1 cellular context compared by ENCODE assay signal in genomic region chr9:3968891-3969290, GRCh38.
TF ChIP-seq lines count a peak whose summit lies in the region.

No MANE protein-coding gene starts in this region.

TF ChIP-seq in SK-N-SH, 30 proteins besides CTCF, POLR2A, EP300 and RAD21 (continued from another document):
- TF ChIP-seq, protein P1, sequence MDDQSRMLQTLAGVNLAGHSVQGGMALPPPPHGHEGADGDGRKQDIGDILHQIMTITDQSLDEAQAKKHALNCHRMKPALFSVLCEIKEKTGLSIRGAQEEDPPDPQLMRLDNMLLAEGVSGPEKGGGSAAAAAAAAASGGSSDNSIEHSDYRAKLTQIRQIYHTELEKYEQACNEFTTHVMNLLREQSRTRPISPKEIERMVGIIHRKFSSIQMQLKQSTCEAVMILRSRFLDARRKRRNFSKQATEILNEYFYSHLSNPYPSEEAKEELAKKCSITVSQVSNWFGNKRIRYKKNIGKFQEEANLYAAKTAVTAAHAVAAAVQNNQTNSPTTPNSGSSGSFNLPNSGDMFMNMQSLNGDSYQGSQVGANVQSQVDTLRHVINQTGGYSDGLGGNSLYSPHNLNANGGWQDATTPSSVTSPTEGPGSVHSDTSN (IDR thresholded peaks at IDR 0.05) = peak; percentile 66
